ENCODE assay signal across 32 cellular contexts in genomic region chrX:25025615-25026014, GRCh38. TPM values are rescaled to one million over a fixed set of nuclear protein-coding genes. Genes with fewer than 3 reads are reported as not detected.
"Had no signal": no experiment of that assay in that cellular context is flagged by ENCODE, and none has a peak within 500 bp of the region (broad histone marks: within the 10 kb centered on the region; RNA-seq: fewer than 3 reads in every experiment).

No MANE protein-coding gene starts in this region.

- ATAC-seq: activated CD8-positive, alpha-beta memory T cell treated with anti-CD3 and anti-CD28 coated beads, Interleukin-2, amount 10 ng/mL, durations not matched to agents 7 days and 5 days; activated naive CD8-positive, alpha-beta T cell treated with anti-CD3 and anti-CD28 coated beads, Interleukin-2, amount 50 U/mL, for 24 hours; Panc1; T-cell; T-helper 17 cell had no signal

- H3K27ac ChIP-seq: SJSA1, WERI-Rb-1 had no signal

- DNase-seq: activated CD4-positive, alpha-beta memory T cell treated with anti-CD3 and anti-CD28 coated beads, Interleukin-2, amount 10 ng/mL, durations not matched to agents 7 days and 5 days; activated CD4-positive, alpha-beta T cell treated with anti-CD3 and anti-CD28 coated beads for 1 hour; activated CD4-positive, alpha-beta T cell treated with anti-CD3 and anti-CD28 coated beads for 48 hours; activated CD4-positive, CD25-positive, alpha-beta regulatory T cell; activated CD8-positive, alpha-beta memory T cell treated with anti-CD3 and anti-CD28 coated beads for 24 hours; activated CD8-positive, alpha-beta memory T cell treated with anti-CD3 and anti-CD28 coated beads, Interleukin-2, amount 10 ng/mL, durations not matched to agents 7 days and 5 days; activated CD8-positive, alpha-beta memory T cell treated with anti-CD3 and anti-CD28 coated beads, Interleukin-2, amount 50 U/mL, for 48 hours; activated effector memory CD4-positive, alpha-beta T cell treated with Interleukin-2 at 50 U/mL for 16 hours; activated naive CD4-positive, alpha-beta T cell treated with anti-CD3 and anti-CD28 coated beads, Interleukin-2, amount 10 ng/mL, durations not matched to agents 7 days and 5 days; activated naive CD8-positive, alpha-beta T cell treated with anti-CD3 and anti-CD28 coated beads, Interleukin-2, amount 50 U/mL, for 24 hours; activated T-cell treated with anti-CD3 and anti-CD28 coated beads, Interleukin-2, amount 50 U/mL, for 48 hours; aorta; caudate nucleus; Kasumi-1; KG1; MM.1S; NCI-H1092 treated with DMSO at 0.1 percent for 48 hours; NCI-H187; NCI-H2029 treated with DMSO at 0.1 percent for 48 hours; NCI-H2107; NCI-H2171; NCI-H510A; NCI-H526; SHP77 treated with DMSO at 0.1 percent for 48 hours; SK-N-SH; T-cell; T-helper 17 cell; T-helper 9 cell; WERI-Rb-1 had no signal

- H3K9me3 ChIP-seq: SJSA1, SK-N-SH had no signal

- H3K36me3 ChIP-seq: SJSA1, WERI-Rb-1 had no signal

- H3K9ac ChIP-seq: SK-N-SH had no signal

- H3K4me2 ChIP-seq: SK-N-SH had no signal

- H3K4me3 ChIP-seq: SJSA1 had no signal

- H3K4me1 ChIP-seq: SJSA1 had no signal

RNA-seq across cellular contexts. Expression of gene ARX, which starts 9.8 kb away (rescaled TPM):
- total RNA-seq: activated CD4-positive, alpha-beta memory T cell treated with anti-CD3 and anti-CD28 coated beads, Interleukin-2, amount 10 ng/mL, durations not matched to agents 7 days and 5 days; activated CD8-positive, alpha-beta memory T cell treated with anti-CD3 and anti-CD28 coated beads, Interleukin-2, amount 10 ng/mL, durations not matched to agents 7 days and 5 days; aorta; RPMI7951; SJSA1; T-cell; T-helper 17 cell had no signal
- polyA plus RNA-seq: aorta, SK-N-SH had no signal
